Comparison of ENCODE assay signal across 1 cellular context in genomic region chrX:20711366-20711765, GRCh38.
TF ChIP-seq lines count a peak whose summit lies in the region.

No MANE protein-coding gene starts in this region.

TF ChIP-seq in HepG2, 621 proteins besides CTCF, POLR2A, EP300 and RAD21 (continued from another document):
- TF ChIP-seq ARID2 (CRISPR knock-in tag; IDR thresholded peaks at IDR 0.05; ENCODE audit: borderline replicate concordance) (no peak), ZNF124 (CRISPR knock-in tag; IDR thresholded peaks at IDR 0.05) (no peak), ZNF839 (CRISPR knock-in tag; IDR thresholded peaks at IDR 0.05; ENCODE audit: borderline replicate concordance) (no peak), SP140L (CRISPR knock-in tag; IDR thresholded peaks at IDR 0.05; ENCODE audit: borderline replicate concordance) (no peak), ATF5 (CRISPR knock-in tag; IDR thresholded peaks at IDR 0.05; ENCODE audit: low read depth) (no peak), POLR2AphosphoS5 (IDR thresholded peaks at IDR 0.05; ENCODE audit: low read depth, low read length) (no peak), ZNF615 (CRISPR knock-in tag; IDR thresholded peaks at IDR 0.05; ENCODE audit: borderline replicate concordance) (no peak), SIN3A (IDR thresholded peaks at IDR 0.05; ENCODE audit: borderline replicate concordance, low read depth, low read length) (no peak), GMEB2 (CRISPR knock-in tag; IDR thresholded peaks at IDR 0.05; ENCODE audit: low read depth) (no peak), ZNF430 (CRISPR knock-in tag; IDR thresholded peaks at IDR 0.05) (no peak)
